In the genomic region with DNA sequence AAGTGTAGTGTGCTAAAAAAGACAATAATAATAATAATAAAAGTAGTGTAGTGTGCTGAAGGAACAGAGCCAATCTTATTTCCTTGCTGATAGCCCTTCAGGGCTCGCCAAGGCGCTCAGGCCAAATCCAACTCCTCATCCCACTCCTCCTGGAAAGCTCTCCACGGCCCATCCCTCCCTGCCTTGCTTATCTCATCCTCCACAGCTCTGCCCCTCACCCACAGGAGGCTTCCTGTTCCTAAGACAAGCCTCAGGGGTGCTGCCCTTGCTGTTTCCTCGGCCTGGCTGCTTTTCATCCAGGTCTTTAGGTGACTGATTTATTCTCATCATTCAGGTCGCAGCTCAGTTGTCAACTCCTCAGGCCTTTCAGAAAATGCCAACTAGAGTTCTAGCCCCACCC, we compare ENCODE assay signal across 1 cellular context.
TF ChIP-seq lines count a peak whose summit lies in the region.

No MANE protein-coding gene starts in this region.

TF ChIP-seq in HepG2, 621 proteins besides CTCF, POLR2A, EP300 and RAD21:
- TF ChIP-seq XRCC5 (optimal IDR thresholded peaks at IDR 0.05; ENCODE audit: low read length): no peak
- no peak for TF ChIP-seq SMYD3 (CRISPR knock-in tag; IDR thresholded peaks at IDR 0.05)
- TF ChIP-seq ZNF883 (CRISPR knock-in tag; IDR thresholded peaks at IDR 0.05; ENCODE audit: not compliant biosample characterization): no peak
- no peak for TF ChIP-seq AKAP8 (CRISPR knock-in tag; IDR thresholded peaks at IDR 0.05)
- TF ChIP-seq MYC (CRISPR knock-in tag; IDR thresholded peaks at IDR 0.05; ENCODE audit: borderline replicate concordance): no peak
- TF ChIP-seq, protein P1, sequence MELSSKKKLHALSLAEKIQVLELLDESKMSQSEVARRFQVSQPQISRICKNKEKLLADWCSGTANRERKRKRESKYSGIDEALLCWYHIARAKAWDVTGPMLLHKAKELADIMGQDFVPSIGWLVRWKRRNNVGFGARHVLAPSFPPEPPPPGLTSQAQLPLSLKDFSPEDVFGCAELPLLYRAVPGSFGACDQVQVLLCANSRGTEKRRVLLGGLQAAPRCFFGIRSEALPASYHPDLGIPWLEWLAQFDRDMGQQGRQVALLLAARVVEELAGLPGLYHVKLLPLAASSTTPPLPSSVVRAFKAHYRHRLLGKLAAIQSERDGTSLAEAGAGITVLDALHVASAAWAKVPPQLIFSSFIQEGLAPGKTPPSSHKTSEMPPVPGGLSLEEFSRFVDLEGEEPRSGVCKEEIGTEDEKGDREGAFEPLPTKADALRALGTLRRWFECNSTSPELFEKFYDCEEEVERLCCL (CRISPR knock-in tag; IDR thresholded peaks at IDR 0.05; ENCODE audit: borderline replicate concordance): no peak
- TF ChIP-seq, protein P2, sequence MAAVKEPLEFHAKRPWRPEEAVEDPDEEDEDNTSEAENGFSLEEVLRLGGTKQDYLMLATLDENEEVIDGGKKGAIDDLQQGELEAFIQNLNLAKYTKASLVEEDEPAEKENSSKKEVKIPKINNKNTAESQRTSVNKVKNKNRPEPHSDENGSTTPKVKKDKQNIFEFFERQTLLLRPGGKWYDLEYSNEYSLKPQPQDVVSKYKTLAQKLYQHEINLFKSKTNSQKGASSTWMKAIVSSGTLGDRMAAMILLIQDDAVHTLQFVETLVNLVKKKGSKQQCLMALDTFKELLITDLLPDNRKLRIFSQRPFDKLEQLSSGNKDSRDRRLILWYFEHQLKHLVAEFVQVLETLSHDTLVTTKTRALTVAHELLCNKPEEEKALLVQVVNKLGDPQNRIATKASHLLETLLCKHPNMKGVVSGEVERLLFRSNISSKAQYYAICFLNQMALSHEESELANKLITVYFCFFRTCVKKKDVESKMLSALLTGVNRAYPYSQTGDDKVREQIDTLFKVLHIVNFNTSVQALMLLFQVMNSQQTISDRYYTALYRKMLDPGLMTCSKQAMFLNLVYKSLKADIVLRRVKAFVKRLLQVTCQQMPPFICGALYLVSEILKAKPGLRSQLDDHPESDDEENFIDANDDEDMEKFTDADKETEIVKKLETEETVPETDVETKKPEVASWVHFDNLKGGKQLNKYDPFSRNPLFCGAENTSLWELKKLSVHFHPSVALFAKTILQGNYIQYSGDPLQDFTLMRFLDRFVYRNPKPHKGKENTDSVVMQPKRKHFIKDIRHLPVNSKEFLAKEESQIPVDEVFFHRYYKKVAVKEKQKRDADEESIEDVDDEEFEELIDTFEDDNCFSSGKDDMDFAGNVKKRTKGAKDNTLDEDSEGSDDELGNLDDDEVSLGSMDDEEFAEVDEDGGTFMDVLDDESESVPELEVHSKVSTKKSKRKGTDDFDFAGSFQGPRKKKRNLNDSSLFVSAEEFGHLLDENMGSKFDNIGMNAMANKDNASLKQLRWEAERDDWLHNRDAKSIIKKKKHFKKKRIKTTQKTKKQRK (IDR thresholded peaks at IDR 0.05; ENCODE audit: low read length): no peak
- no peak for TF ChIP-seq ZNF768 (CRISPR knock-in tag; IDR thresholded peaks at IDR 0.05)
- TF ChIP-seq, protein P3, sequence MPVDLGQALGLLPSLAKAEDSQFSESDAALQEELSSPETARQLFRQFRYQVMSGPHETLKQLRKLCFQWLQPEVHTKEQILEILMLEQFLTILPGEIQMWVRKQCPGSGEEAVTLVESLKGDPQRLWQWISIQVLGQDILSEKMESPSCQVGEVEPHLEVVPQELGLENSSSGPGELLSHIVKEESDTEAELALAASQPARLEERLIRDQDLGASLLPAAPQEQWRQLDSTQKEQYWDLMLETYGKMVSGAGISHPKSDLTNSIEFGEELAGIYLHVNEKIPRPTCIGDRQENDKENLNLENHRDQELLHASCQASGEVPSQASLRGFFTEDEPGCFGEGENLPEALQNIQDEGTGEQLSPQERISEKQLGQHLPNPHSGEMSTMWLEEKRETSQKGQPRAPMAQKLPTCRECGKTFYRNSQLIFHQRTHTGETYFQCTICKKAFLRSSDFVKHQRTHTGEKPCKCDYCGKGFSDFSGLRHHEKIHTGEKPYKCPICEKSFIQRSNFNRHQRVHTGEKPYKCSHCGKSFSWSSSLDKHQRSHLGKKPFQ (CRISPR knock-in tag; IDR thresholded peaks at IDR 0.05; ENCODE audit: insufficient replicate concordance): no peak
- no peak for TF ChIP-seq ZFP1 (CRISPR knock-in tag; IDR thresholded peaks at IDR 0.05)
- no peak for TF ChIP-seq ATF1 (CRISPR knock-in tag; IDR thresholded peaks at IDR 0.05)
- TF ChIP-seq, protein P4, sequence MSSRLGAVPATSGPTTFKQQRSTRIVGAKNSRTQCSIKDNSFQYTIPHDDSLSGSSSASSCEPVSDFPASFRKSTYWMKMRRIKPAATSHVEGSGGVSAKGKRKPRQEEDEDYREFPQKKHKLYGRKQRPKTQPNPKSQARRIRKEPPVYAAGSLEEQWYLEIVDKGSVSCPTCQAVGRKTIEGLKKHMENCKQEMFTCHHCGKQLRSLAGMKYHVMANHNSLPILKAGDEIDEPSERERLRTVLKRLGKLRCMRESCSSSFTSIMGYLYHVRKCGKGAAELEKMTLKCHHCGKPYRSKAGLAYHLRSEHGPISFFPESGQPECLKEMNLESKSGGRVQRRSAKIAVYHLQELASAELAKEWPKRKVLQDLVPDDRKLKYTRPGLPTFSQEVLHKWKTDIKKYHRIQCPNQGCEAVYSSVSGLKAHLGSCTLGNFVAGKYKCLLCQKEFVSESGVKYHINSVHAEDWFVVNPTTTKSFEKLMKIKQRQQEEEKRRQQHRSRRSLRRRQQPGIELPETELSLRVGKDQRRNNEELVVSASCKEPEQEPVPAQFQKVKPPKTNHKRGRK (CRISPR knock-in tag; IDR thresholded peaks at IDR 0.05): no peak
- TF ChIP-seq ZNF253 (CRISPR knock-in tag; IDR thresholded peaks at IDR 0.05; ENCODE audit: borderline replicate concordance): no peak
- no peak for TF ChIP-seq ZNF776 (CRISPR knock-in tag; IDR thresholded peaks at IDR 0.05)
- TF ChIP-seq, protein P5, sequence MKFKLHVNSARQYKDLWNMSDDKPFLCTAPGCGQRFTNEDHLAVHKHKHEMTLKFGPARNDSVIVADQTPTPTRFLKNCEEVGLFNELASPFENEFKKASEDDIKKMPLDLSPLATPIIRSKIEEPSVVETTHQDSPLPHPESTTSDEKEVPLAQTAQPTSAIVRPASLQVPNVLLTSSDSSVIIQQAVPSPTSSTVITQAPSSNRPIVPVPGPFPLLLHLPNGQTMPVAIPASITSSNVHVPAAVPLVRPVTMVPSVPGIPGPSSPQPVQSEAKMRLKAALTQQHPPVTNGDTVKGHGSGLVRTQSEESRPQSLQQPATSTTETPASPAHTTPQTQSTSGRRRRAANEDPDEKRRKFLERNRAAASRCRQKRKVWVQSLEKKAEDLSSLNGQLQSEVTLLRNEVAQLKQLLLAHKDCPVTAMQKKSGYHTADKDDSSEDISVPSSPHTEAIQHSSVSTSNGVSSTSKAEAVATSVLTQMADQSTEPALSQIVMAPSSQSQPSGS (CRISPR knock-in tag; IDR thresholded peaks at IDR 0.05): no peak
- TF ChIP-seq, protein P6, sequence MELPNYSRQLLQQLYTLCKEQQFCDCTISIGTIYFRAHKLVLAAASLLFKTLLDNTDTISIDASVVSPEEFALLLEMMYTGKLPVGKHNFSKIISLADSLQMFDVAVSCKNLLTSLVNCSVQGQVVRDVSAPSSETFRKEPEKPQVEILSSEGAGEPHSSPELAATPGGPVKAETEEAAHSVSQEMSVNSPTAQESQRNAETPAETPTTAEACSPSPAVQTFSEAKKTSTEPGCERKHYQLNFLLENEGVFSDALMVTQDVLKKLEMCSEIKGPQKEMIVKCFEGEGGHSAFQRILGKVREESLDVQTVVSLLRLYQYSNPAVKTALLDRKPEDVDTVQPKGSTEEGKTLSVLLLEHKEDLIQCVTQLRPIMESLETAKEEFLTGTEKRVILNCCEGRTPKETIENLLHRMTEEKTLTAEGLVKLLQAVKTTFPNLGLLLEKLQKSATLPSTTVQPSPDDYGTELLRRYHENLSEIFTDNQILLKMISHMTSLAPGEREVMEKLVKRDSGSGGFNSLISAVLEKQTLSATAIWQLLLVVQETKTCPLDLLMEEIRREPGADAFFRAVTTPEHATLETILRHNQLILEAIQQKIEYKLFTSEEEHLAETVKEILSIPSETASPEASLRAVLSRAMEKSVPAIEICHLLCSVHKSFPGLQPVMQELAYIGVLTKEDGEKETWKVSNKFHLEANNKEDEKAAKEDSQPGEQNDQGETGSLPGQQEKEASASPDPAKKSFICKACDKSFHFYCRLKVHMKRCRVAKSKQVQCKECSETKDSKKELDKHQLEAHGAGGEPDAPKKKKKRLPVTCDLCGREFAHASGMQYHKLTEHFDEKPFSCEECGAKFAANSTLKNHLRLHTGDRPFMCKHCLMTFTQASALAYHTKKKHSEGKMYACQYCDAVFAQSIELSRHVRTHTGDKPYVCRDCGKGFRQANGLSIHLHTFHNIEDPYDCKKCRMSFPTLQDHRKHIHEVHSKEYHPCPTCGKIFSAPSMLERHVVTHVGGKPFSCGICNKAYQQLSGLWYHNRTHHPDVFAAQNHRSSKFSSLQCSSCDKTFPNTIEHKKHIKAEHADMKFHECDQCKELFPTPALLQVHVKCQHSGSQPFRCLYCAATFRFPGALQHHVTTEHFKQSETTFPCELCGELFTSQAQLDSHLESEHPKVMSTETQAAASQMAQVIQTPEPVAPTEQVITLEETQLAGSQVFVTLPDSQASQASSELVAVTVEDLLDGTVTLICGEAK (IDR thresholded peaks at IDR 0.05): no peak
- TF ChIP-seq, protein P6 (CRISPR knock-in tag; IDR thresholded peaks at IDR 0.05): no peak
- no peak for TF ChIP-seq ZNF737 (CRISPR knock-in tag; IDR thresholded peaks at IDR 0.05; ENCODE audit: borderline replicate concordance)
- no peak for TF ChIP-seq KAT2B (IDR thresholded peaks at IDR 0.05; ENCODE audit: borderline replicate concordance, low read depth, low read length)
- TF ChIP-seq, protein P7, sequence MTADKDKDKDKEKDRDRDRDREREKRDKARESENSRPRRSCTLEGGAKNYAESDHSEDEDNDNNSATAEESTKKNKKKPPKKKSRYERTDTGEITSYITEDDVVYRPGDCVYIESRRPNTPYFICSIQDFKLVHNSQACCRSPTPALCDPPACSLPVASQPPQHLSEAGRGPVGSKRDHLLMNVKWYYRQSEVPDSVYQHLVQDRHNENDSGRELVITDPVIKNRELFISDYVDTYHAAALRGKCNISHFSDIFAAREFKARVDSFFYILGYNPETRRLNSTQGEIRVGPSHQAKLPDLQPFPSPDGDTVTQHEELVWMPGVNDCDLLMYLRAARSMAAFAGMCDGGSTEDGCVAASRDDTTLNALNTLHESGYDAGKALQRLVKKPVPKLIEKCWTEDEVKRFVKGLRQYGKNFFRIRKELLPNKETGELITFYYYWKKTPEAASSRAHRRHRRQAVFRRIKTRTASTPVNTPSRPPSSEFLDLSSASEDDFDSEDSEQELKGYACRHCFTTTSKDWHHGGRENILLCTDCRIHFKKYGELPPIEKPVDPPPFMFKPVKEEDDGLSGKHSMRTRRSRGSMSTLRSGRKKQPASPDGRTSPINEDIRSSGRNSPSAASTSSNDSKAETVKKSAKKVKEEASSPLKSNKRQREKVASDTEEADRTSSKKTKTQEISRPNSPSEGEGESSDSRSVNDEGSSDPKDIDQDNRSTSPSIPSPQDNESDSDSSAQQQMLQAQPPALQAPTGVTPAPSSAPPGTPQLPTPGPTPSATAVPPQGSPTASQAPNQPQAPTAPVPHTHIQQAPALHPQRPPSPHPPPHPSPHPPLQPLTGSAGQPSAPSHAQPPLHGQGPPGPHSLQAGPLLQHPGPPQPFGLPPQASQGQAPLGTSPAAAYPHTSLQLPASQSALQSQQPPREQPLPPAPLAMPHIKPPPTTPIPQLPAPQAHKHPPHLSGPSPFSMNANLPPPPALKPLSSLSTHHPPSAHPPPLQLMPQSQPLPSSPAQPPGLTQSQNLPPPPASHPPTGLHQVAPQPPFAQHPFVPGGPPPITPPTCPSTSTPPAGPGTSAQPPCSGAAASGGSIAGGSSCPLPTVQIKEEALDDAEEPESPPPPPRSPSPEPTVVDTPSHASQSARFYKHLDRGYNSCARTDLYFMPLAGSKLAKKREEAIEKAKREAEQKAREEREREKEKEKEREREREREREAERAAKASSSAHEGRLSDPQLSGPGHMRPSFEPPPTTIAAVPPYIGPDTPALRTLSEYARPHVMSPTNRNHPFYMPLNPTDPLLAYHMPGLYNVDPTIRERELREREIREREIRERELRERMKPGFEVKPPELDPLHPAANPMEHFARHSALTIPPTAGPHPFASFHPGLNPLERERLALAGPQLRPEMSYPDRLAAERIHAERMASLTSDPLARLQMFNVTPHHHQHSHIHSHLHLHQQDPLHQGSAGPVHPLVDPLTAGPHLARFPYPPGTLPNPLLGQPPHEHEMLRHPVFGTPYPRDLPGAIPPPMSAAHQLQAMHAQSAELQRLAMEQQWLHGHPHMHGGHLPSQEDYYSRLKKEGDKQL (CRISPR knock-in tag; IDR thresholded peaks at IDR 0.05; ENCODE audit: low read depth): no peak
